In the genomic region with DNA sequence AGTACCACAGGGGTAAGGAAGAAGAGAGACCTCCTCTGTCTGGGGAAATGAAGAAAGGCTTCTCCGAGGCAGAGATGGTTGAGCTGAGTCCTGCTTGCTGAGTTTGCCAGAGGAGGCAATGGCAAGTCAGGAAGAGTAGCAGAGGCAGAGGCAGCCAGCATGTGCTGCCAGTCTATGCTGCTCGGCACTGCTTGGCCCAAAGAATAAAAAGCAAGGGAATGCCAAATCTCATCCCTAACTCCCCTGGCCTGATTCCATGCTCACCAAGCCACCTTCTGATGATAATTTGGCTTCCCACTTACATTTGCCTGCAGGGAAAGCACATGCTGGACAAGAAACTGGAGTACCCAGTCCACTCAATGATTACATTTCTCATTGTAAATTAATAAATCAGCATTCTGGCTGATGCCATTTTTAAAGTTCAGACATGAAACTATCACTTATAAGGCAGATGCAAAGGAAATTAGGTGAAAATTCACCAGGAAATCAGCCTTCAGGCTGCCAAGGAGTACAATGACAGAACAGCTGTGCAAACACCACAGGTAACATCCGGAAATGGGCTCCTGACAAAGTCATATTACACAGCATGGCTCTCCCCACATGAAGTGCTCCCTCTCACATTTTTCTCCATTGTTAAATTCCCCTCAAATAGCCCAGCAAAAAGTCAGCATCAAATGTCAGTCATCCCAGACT, we compare ENCODE assay signal across 16 cellular contexts.
A peak's percentile ranks its signal among the peaks of the same experiment; 100 is the strongest.
DNase-seq lines count a peak whose midpoint lies in the region; ATAC-seq and TF ChIP-seq lines count a peak whose summit lies in the region.
"Had no signal": no experiment of that assay in that cellular context is flagged by ENCODE, and none has a peak within 500 bp of the region (broad histone marks: within the 10 kb centered on the region; RNA-seq: fewer than 3 reads in every experiment).

No MANE protein-coding gene starts in this region.

- no peaks in the 10 kb centered on the region for H3K36me3 Mint-ChIP-seq in CD14-positive monocyte

- H3K27ac ChIP-seq in upper lobe of left lung = no peak overlapping the region
- H3K27ac ChIP-seq: SJSA1, skin epidermis, thoracic aorta had no signal

- ATAC-seq in left colon = peak; percentile 81
- ATAC-seq in upper lobe of left lung (ENCODE audit: low FRiP score in 2 of 2) = no peak
- ATAC-seq: esophagus mucosa had no signal

- H3K27ac Mint-ChIP-seq in CD14-positive monocyte = no peak overlapping the region

- no peaks in the 10 kb centered on the region for H3K4me1 Mint-ChIP-seq in CD14-positive monocyte

- TF ChIP-seq CTCF in upper lobe of left lung (IDR thresholded peaks at IDR 0.05) (no peak), CD14-positive monocyte (IDR thresholded peaks at IDR 0.05) (no peak)

- TF ChIP-seq POLR2A in upper lobe of left lung (IDR thresholded peaks at IDR 0.05) = no peak

- 90 to 94% methylated on average over 3 of the region's 3 CpGs for WGBS in upper lobe of left lung, 2 donors

- TF ChIP-seq EP300 in upper lobe of left lung (IDR thresholded peaks at IDR 0.05) = no peak

- no peaks in the 10 kb centered on the region for H3K9me3 Mint-ChIP-seq in CD14-positive monocyte

- no peak overlapping the region for H3K4me3 ChIP-seq in upper lobe of left lung
- H3K4me3 ChIP-seq: SJSA1, skin epidermis, thoracic aorta had no signal

- peaks cover 0 to 2% (median 0%) of the 10 kb centered on the region in 3 donors for H3K27me3 Mint-ChIP-seq in CD14-positive monocyte (ENCODE audit: low read depth in 3 of 3)

- no peaks in the 10 kb centered on the region for H3K36me3 ChIP-seq in upper lobe of left lung
- H3K36me3 ChIP-seq: SJSA1, thoracic aorta had no signal

- no peak overlapping the region for H3K4me3 Mint-ChIP-seq in CD14-positive monocyte

- no peaks in the 10 kb centered on the region for H3K4me1 ChIP-seq in upper lobe of left lung
- H3K4me1 ChIP-seq: SJSA1 had no signal

- DNase-seq in NCI-H1092 (lab: John Stamatoyannopoulos, UW) = peak; percentile 93
- DNase-seq in NCI-H2081 treated with DMSO at 0.1 percent for 48 hours (lab: John Stamatoyannopoulos, UW) = peak; percentile 99
- DNase-seq in NCI-H774 (lab: John Stamatoyannopoulos, UW) = peak; percentile 92
- no peak for DNase-seq in left colon
- no peak for DNase-seq in DMS 273 (lab: John Stamatoyannopoulos, UW; ENCODE audit: unreplicated experiment)
- no peak for DNase-seq in upper lobe of left lung
- DNase-seq in CD14-positive monocyte (ENCODE audit: low spot score) = no peak
- no peak for DNase-seq in NCI-H1694 (lab: John Stamatoyannopoulos, UW)
- DNase-seq: activated CD4-positive, alpha-beta T cell treated with anti-CD3 and anti-CD28 coated beads for 4 hours; activated naive CD4-positive, alpha-beta T cell treated with anti-CD3 and anti-CD28 coated beads, Interleukin-2, amount 50 U/mL, for 16 hours; cortex of kidney; T1000 had no signal

- intact Hi-C loops in left colon (cut with DNase I, micrococcal nuclease) (no loop called here), CD14-positive monocyte (cut with micrococcal nuclease) (loop anchor here (5.0 kb wide), 2 partner anchors 547 to 552 kb away; no protein-coding TSS in a partner anchor)

- H3K9me3 ChIP-seq in upper lobe of left lung = no peaks in the 10 kb centered on the region
- H3K9me3 ChIP-seq: SJSA1, thoracic aorta had no signal

- H3K27me3 ChIP-seq in upper lobe of left lung = no peaks in the 10 kb centered on the region
- H3K27me3 ChIP-seq: SJSA1 had no signal

Comparison
In these comparisons a context has a peak if more than half of its experiments do, and no peak if none do; other contexts are left out.
1. DNase-seq: peak in NCI-H1092 (single experiment), NCI-H2081 treated with DMSO at 0.1 percent for 48 hours (single experiment) and NCI-H774 (single experiment); none in left colon (0 of 2), DMS 273 (single experiment), upper lobe of left lung (0 of 2), CD14-positive monocyte (single experiment) and NCI-H1694 (single experiment).
2. intact Hi-C loops: an anchor here in CD14-positive monocyte (5.0 kb wide); none called in left colon.